ENCODE assay signal across 18 cellular contexts in the genomic region with DNA sequence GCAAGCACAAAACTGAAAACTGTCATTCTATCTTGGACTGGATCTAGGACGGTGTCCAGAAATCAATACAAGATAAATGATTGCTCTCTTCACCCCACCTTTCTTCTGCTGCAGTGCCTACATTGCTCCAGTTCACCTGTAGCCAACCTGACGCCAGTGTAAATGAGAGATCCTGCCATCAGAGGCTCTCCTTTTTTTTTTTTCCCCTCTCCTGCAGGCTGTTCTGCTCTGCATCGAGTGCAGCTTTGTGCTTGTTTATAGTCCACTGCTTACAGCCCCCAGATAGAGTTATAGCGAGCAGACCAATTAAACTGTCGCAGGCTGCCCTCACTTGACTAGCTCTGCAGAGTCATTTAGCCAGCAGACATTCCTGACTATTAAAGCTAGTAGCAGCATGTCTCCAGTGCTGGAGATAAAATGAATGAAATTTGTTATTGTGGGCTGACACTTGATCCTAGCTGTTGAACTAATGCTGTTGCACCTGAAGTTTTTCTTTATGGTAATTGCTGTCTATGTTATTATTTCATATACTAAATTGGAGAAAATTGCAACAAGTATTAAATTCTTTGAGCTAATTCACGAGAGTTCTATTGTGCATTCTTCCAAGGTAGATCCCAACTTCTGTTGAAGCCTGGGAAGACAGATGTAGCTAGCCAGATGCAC.
DNase-seq lines count a peak whose midpoint lies in the region; ATAC-seq, FAIRE-seq and TF ChIP-seq lines count a peak whose summit lies in the region.
"Had no signal": no experiment of that assay in that cellular context is flagged by ENCODE, and none has a peak within 500 bp of the region (broad histone marks: within the 10 kb centered on the region; RNA-seq: fewer than 3 reads in every experiment).

No MANE protein-coding gene starts in this region.

- H3K4me1 ChIP-seq in BE2C, result peaks cover 7% of the 10 kb centered on the region; the same call in 1 of the 2 replicates
- no peaks in the 10 kb centered on the region for H3K4me1 ChIP-seq in GM23338 (ENCODE audit: insufficient read depth)
- no peaks in the 10 kb centered on the region for H3K4me1 ChIP-seq in pancreas

- no peaks in the 10 kb centered on the region for H3F3A ChIP-seq in GM23338 (replicated peaks; ENCODE audit: low read depth)

- no peak overlapping the region for H2AFZ ChIP-seq in GM23338

- H3K4me2 ChIP-seq in GM23338, result no peak overlapping the region

- H3K27ac ChIP-seq in GM23338 (ENCODE audit: low read depth) (no peak overlapping the region), pancreas (no peak overlapping the region)

- ATAC-seq in GM23338 (no peak), pancreas (no peak)
- ATAC-seq: K562 had no signal

- no peak overlapping the region for H3K27ac Mint-ChIP-seq in GM23338

- H3K4me3 Mint-ChIP-seq in GM23338, result no peak overlapping the region

- H3K36me3 Mint-ChIP-seq in GM23338 (ENCODE audit: low read depth), result no peaks in the 10 kb centered on the region; the same call in 2 of the 3 replicates

- TF ChIP-seq POLR2A in erythroblast (IDR thresholded peaks at IDR 0.05; ENCODE audit: low read length), result no peak

- no peaks in the 10 kb centered on the region for H3K27me3 Mint-ChIP-seq in GM23338 (ENCODE audit: insufficient read depth, low read depth, poor library complexity)

- no peaks in the 10 kb centered on the region for H4K20me1 ChIP-seq in GM23338 (replicated peaks; ENCODE audit: insufficient read depth)

- no peaks in the 10 kb centered on the region for H3K9me2 ChIP-seq in GM23338 (ENCODE audit: insufficient read depth)

- 64 to 71% methylated on average over 6 of the region's 6 CpGs for WGBS in pancreas, 2 donors

- no peaks in the 10 kb centered on the region for H3K27me3 ChIP-seq in BE2C
- no peaks in the 10 kb centered on the region for H3K27me3 ChIP-seq in GM23338 (ENCODE audit: insufficient read depth)
- H3K27me3 ChIP-seq in pancreas, result no peaks in the 10 kb centered on the region

- no peaks in the 10 kb centered on the region for H3K9me3 Mint-ChIP-seq in GM23338

- DNase-seq in BE2C (peak; percentile 28), DMS79 treated with DMSO at 0.1 percent for 48 hours (lab: John Stamatoyannopoulos, UW) (peak; percentile 76), NCI-H2171 treated with DMSO at 0.1 percent for 48 hours (lab: John Stamatoyannopoulos, UW) (peak; percentile 90), islet precursor cell (peak; percentile 80), GM23338 (ENCODE audit: low spot score) (no peak), erythroblast (lab: John Stamatoyannopoulos, UW) (no peak), pancreas (no peak)
- no peak for DNase-seq in activated CD4-positive, alpha-beta T cell treated with anti-CD3 and anti-CD28 coated beads for 48 hours
- DNase-seq: activated CD4-positive, alpha-beta T cell treated with anti-CD3 and anti-CD28 coated beads, Interleukin-2, amount 50 U/mL, for 4 hours; activated naive CD4-positive, alpha-beta T cell treated with anti-CD3 and anti-CD28 coated beads, Interleukin-2, amount 50 U/mL, for 16 hours; COR-L47; cortex of kidney; occipital lobe; SHP77; stimulated activated CD4-positive, alpha-beta T cell treated with anti-CD3 and anti-CD28 coated beads, Interleukin-4, amount 100 ng/mL, for 24 hours had no signal

- intact Hi-C loops in pancreas (cut with DNase I), result no loop called here

- H3K9me3 ChIP-seq in BE2C (no peaks in the 10 kb centered on the region), pancreas (no peaks in the 10 kb centered on the region)

- TF ChIP-seq CTCF in BE2C (IDR thresholded peaks at IDR 0.05; ENCODE audit: low read depth, low read length) (no peak), GM23338 (conservative IDR thresholded peaks at IDR 0.05; ENCODE audit: low read depth in 2 of 2) (no peak), pancreas (IDR thresholded peaks at IDR 0.05) (no peak)

- peaks cover 9% of the 10 kb centered on the region; the same call in 2 of the 3 replicates for H3K4me1 Mint-ChIP-seq in GM23338

- no peaks in the 10 kb centered on the region for H3K79me2 ChIP-seq in GM23338 (replicated peaks; ENCODE audit: insufficient read depth)

- no peak overlapping the region for H3K4me3 ChIP-seq in BE2C (ENCODE audit: low read depth, low read length)
- no peak overlapping the region for H3K4me3 ChIP-seq in GM23338
- no peak overlapping the region for H3K4me3 ChIP-seq in pancreas
- H3K4me3 ChIP-seq: K562 had no signal

- FAIRE-seq in pancreas (lab: Jason Lieb, UNC), result no peak
- FAIRE-seq: G401.6, H54, K562 had no signal

- H3K36me3 ChIP-seq in BE2C (no peaks in the 10 kb centered on the region), GM23338 (ENCODE audit: insufficient read depth) (no peaks in the 10 kb centered on the region), pancreas (no peaks in the 10 kb centered on the region)

TF ChIP-seq in GM23338, 12 proteins besides CTCF, POLR2A, EP300 and RAD21 (continues in another document):
- TF ChIP-seq ZNF114 (CRISPR knock-in tag; IDR thresholded peaks at IDR 0.05) (no peak), POLR2AphosphoS5 (IDR thresholded peaks at IDR 0.05; ENCODE audit: low read depth) (no peak), EZH2 (IDR thresholded peaks at IDR 0.05; ENCODE audit: low read depth, unreplicated experiment) (no peak), EZH2phosphoT487 (IDR thresholded peaks at IDR 0.05; ENCODE audit: unreplicated experiment) (no peak), CREB1 (CRISPR knock-in tag; IDR thresholded peaks at IDR 0.05; ENCODE audit: low read depth) (no peak)
- TF ChIP-seq, protein P1, sequence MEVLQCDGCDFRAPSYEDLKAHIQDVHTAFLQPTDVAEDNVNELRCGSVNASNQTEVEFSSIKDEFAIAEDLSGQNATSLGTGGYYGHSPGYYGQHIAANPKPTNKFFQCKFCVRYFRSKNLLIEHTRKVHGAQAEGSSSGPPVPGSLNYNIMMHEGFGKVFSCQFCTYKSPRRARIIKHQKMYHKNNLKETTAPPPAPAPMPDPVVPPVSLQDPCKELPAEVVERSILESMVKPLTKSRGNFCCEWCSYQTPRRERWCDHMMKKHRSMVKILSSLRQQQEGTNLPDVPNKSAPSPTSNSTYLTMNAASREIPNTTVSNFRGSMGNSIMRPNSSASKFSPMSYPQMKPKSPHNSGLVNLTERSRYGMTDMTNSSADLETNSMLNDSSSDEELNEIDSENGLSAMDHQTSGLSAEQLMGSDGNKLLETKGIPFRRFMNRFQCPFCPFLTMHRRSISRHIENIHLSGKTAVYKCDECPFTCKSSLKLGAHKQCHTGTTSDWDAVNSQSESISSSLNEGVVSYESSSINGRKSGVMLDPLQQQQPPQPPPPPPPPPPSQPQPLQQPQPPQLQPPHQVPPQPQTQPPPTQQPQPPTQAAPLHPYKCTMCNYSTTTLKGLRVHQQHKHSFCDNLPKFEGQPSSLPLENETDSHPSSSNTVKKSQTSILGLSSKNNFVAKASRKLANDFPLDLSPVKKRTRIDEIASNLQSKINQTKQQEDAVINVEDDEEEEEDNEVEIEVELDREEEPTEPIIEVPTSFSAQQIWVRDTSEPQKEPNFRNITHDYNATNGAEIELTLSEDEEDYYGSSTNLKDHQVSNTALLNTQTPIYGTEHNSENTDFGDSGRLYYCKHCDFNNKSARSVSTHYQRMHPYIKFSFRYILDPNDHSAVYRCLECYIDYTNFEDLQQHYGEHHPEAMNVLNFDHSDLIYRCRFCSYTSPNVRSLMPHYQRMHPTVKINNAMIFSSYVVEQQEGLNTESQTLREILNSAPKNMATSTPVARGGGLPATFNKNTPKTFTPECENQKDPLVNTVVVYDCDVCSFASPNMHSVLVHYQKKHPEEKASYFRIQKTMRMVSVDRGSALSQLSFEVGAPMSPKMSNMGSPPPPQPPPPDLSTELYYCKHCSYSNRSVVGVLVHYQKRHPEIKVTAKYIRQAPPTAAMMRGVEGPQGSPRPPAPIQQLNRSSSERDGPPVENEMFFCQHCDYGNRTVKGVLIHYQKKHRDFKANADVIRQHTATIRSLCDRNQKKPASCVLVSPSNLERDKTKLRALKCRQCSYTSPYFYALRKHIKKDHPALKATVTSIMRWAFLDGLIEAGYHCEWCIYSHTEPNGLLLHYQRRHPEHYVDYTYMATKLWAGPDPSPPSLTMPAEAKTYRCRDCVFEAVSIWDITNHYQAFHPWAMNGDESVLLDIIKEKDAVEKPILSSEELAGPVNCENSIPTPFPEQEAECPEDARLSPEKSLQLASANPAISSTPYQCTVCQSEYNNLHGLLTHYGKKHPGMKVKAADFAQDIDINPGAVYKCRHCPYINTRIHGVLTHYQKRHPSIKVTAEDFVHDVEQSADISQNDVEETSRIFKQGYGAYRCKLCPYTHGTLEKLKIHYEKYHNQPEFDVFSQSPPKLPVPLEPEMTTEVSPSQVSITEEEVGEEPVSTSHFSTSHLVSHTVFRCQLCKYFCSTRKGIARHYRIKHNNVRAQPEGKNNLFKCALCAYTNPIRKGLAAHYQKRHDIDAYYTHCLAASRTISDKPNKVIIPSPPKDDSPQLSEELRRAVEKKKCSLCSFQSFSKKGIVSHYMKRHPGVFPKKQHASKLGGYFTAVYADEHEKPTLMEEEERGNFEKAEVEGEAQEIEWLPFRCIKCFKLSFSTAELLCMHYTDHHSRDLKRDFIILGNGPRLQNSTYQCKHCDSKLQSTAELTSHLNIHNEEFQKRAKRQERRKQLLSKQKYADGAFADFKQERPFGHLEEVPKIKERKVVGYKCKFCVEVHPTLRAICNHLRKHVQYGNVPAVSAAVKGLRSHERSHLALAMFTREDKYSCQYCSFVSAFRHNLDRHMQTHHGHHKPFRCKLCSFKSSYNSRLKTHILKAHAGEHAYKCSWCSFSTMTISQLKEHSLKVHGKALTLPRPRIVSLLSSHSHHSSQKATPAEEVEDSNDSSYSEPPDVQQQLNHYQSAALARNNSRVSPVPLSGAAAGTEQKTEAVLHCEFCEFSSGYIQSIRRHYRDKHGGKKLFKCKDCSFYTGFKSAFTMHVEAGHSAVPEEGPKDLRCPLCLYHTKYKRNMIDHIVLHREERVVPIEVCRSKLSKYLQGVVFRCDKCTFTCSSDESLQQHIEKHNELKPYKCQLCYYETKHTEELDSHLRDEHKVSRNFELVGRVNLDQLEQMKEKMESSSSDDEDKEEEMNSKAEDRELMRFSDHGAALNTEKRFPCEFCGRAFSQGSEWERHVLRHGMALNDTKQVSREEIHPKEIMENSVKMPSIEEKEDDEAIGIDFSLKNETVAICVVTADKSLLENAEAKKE (CRISPR knock-in tag; IDR thresholded peaks at IDR 0.05), result no peak

Comparison
In these comparisons a context has a peak if more than half of its experiments do, and no peak if none do; other contexts are left out.
1. DNase-seq: peak in BE2C (single experiment), DMS79 treated with DMSO at 0.1 percent for 48 hours (single experiment), NCI-H2171 treated with DMSO at 0.1 percent for 48 hours (single experiment) and islet precursor cell (single experiment); none in GM23338 (single experiment), erythroblast (0 of 2), activated CD4-positive, alpha-beta T cell treated with anti-CD3 and anti-CD28 coated beads for 48 hours (single experiment) and pancreas (0 of 6).